ENCODE assay signal across 1 cellular context in the genomic region with DNA sequence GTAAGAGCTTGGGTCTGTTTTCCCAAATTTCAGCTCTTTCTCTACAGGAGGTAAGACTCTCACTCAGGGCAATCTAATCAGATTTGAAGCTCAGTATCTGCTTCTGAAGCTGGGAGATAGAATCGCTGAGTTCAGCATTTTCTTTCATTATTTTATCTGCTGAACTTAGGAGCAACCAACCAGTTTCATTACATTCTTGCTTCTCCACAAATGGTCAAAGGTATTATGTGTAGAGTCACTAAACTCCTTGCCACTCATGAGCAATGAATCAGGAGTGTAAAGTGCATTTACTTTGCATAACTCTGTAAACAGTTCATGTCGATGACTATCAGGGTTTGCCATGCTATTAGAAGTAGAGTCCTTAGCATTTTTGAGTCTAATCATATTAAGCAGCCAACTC.
TF ChIP-seq lines count a peak whose summit lies in the region.

No MANE protein-coding gene starts in this region.

TF ChIP-seq in HepG2, 621 proteins besides CTCF, POLR2A, EP300 and RAD21:
- TF ChIP-seq MAFK (conservative IDR thresholded peaks at IDR 0.05 in 1 of 2, IDR thresholded peaks at IDR 0.05 in 1 of 2; ENCODE audit: low read length in 2 of 2), result peak; percentile 71 to 94; a peak in 3 of 4 replicates
- no peak for TF ChIP-seq RAD51 (IDR thresholded peaks at IDR 0.05; ENCODE audit: borderline replicate concordance)
- peak; percentile 86 for TF ChIP-seq MAFF (IDR thresholded peaks at IDR 0.05; ENCODE audit: low read depth, low read length)
- no peak for TF ChIP-seq ZSCAN25 (CRISPR knock-in tag; IDR thresholded peaks at IDR 0.05)
- TF ChIP-seq HOXA7 (CRISPR knock-in tag; IDR thresholded peaks at IDR 0.05), result no peak
